In genomic region chr5:1374680-1375055, GRCh38 we compare ENCODE assay signal across 16 cellular contexts. TPM values are rescaled to one million over a fixed set of nuclear protein-coding genes. Genes with fewer than 3 reads are reported as not detected.
A peak's percentile ranks its signal among the peaks of the same experiment; 100 is the strongest.
DNase-seq lines count a peak whose midpoint lies in the region; ATAC-seq and TF ChIP-seq lines count a peak whose summit lies in the region.
"Had no signal": no experiment of that assay in that cellular context is flagged by ENCODE, and none has a peak within 500 bp of the region (broad histone marks: within the 10 kb centered on the region; RNA-seq: fewer than 3 reads in every experiment).

No MANE protein-coding gene starts in this region.

- no peak overlapping the region for H3K27ac ChIP-seq in body of pancreas
- H3K27ac ChIP-seq: transverse colon, VCaP had no signal

- no peaks in the 10 kb centered on the region for H3K9me3 ChIP-seq in body of pancreas
- H3K9me3 ChIP-seq: transverse colon had no signal

- intact Hi-C loops in body of pancreas (cut with DNase I) = no loop called here

- no peak for TF ChIP-seq CTCF in LNCaP clone FGC (IDR thresholded peaks at IDR 0.05; ENCODE audit: control insufficient read depth, extremely low read depth, insufficient read depth)
- no peak for TF ChIP-seq CTCF in body of pancreas (IDR thresholded peaks at IDR 0.05)

- ATAC-seq in body of pancreas (peak; percentile 40), GM21526 (IDR thresholded peaks at IDR 0.05; ENCODE audit: low FRiP score, unreplicated experiment) (no peak), HG03521 (IDR thresholded peaks at IDR 0.05; ENCODE audit: unreplicated experiment) (no peak)
- no peak for ATAC-seq in natural killer cell treated with Interleukin-12 subunit alpha and Interleukin-12 subunit beta and Interleukin-15 and Interleukin-18, amount 100 ng/mL, for 72 hours
- ATAC-seq: activated CD8-positive, alpha-beta T cell treated with anti-CD3 and anti-CD28 coated beads, Interleukin-2, amount 10 ng/mL, durations not matched to agents 7 days and 5 days had no signal

- DNase-seq in DMS 273 (lab: John Stamatoyannopoulos, UW; ENCODE audit: unreplicated experiment) (peak; percentile 95), LNCaP clone FGC (ENCODE audit: low read depth) (peak; percentile 46), body of pancreas (peak; percentile 35 to 65 (median 50)), T-helper 1 cell (no peak)
- DNase-seq in natural killer cell treated with Interleukin-12 subunit alpha and Interleukin-12 subunit beta and Interleukin-15 and Interleukin-18, amount 100 ng/mL, for 72 hours (ENCODE audit: low spot score) = peak; percentile 54
- DNase-seq in activated CD4-positive, alpha-beta T cell treated with anti-CD3 and anti-CD28 coated beads, Interleukin-2, amount 50 U/mL, for 4 hours = no peak
- DNase-seq: activated CD8-positive, alpha-beta T cell treated with anti-CD3 and anti-CD28 coated beads, Interleukin-2, amount 10 ng/mL, durations not matched to agents 7 days and 5 days; effector memory CD4-positive, alpha-beta T cell; MV-4-11; NCI-H2107; stimulated activated naive CD4-positive, alpha-beta T cell; transverse colon had no signal

- H3K4me3 Mint-ChIP-seq in natural killer cell treated with Interleukin-12 subunit alpha and Interleukin-12 subunit beta and Interleukin-15 and Interleukin-18, amount 100 ng/mL, for 72 hours = no peak overlapping the region
- H3K4me3 Mint-ChIP-seq: activated CD8-positive, alpha-beta T cell treated with anti-CD3 and anti-CD28 coated beads, Interleukin-2, amount 10 ng/mL, durations not matched to agents 7 days and 5 days; mesothelial cell of epicardium had no signal

- H3K27ac Mint-ChIP-seq in natural killer cell treated with Interleukin-12 subunit alpha and Interleukin-12 subunit beta and Interleukin-15 and Interleukin-18, amount 100 ng/mL, for 72 hours = no peak overlapping the region
- H3K27ac Mint-ChIP-seq: activated CD8-positive, alpha-beta T cell treated with anti-CD3 and anti-CD28 coated beads, Interleukin-2, amount 10 ng/mL, durations not matched to agents 7 days and 5 days; mesothelial cell of epicardium had no signal

- H3K36me3 ChIP-seq in body of pancreas (replicated peaks in 1 of 2; ENCODE audit: insufficient read depth in 1 of 2, low read depth in 2 of 2) = no peaks in the 10 kb centered on the region
- H3K36me3 ChIP-seq: transverse colon had no signal

- no peaks in the 10 kb centered on the region for H3K27me3 Mint-ChIP-seq in natural killer cell treated with Interleukin-12 subunit alpha and Interleukin-12 subunit beta and Interleukin-15 and Interleukin-18, amount 100 ng/mL, for 72 hours

- no peaks in the 10 kb centered on the region for H3K4me1 ChIP-seq in body of pancreas
- H3K4me1 ChIP-seq: transverse colon had no signal

- no peak for TF ChIP-seq POLR2A in body of pancreas (IDR thresholded peaks at IDR 0.05)

- H3K36me3 Mint-ChIP-seq in natural killer cell treated with Interleukin-12 subunit alpha and Interleukin-12 subunit beta and Interleukin-15 and Interleukin-18, amount 100 ng/mL, for 72 hours = no peaks in the 10 kb centered on the region
- H3K36me3 Mint-ChIP-seq: mesothelial cell of epicardium had no signal

- WGBS in body of pancreas, 2 donors = 17 to 36% methylated on average over 6 of the region's 6 CpGs

- no peaks in the 10 kb centered on the region for H3K9me3 Mint-ChIP-seq in natural killer cell treated with Interleukin-12 subunit alpha and Interleukin-12 subunit beta and Interleukin-15 and Interleukin-18, amount 100 ng/mL, for 72 hours
- H3K9me3 Mint-ChIP-seq: mesothelial cell of epicardium had no signal

- H3K4me3 ChIP-seq in LNCaP clone FGC (ENCODE audit: low read depth, low read length) (no peak overlapping the region), body of pancreas (no peak overlapping the region)
- H3K4me3 ChIP-seq: transverse colon had no signal

- H3K27me3 ChIP-seq in body of pancreas = no peaks in the 10 kb centered on the region

- peaks cover 17 to 20% of the 10 kb centered on the region in 2 donors for H3K4me1 Mint-ChIP-seq in natural killer cell treated with Interleukin-12 subunit alpha and Interleukin-12 subunit beta and Interleukin-15 and Interleukin-18, amount 100 ng/mL, for 72 hours (ENCODE audit: low read depth in 2 of 2)
- H3K4me1 Mint-ChIP-seq: mesothelial cell of epicardium had no signal

RNA-seq across cellular contexts. Expression of gene CLPTM1L, which starts 29.8 kb away (rescaled TPM):
- total RNA-seq in body of pancreas = 100 to 1,000 TPM in 1 of 2 donors, 10 to 100 TPM in 1; 91.3 to 109 TPM
- total RNA-seq in natural killer cell treated with Interleukin-12 subunit alpha and Interleukin-12 subunit beta and Interleukin-15 and Interleukin-18, amount 100 ng/mL, for 72 hours = 100 to 1,000 TPM; 112 to 178 TPM

Comparison
In these comparisons a context has a peak if more than half of its experiments do, and no peak if none do; other contexts are left out.
1. DNase-seq: peak in DMS 273 (single experiment), LNCaP clone FGC (single experiment), body of pancreas (4 of 4) and natural killer cell treated with Interleukin-12 subunit alpha and Interleukin-12 subunit beta and Interleukin-15 and Interleukin-18, amount 100 ng/mL, for 72 hours (single experiment); none in T-helper 1 cell (0 of 5) and activated CD4-positive, alpha-beta T cell treated with anti-CD3 and anti-CD28 coated beads, Interleukin-2, amount 50 U/mL, for 4 hours (0 of 2).